ENCODE assay signal across 8 cellular contexts in genomic region chr1:37752583-37753471, GRCh38. TPM values are rescaled to one million over a fixed set of nuclear protein-coding genes. Genes with fewer than 3 reads are reported as not detected.
DNase-seq lines count a peak whose midpoint lies in the region; ATAC-seq and TF ChIP-seq lines count a peak whose summit lies in the region.

No MANE protein-coding gene starts in this region.

- POLR2A ChIA-PET in Panc1 (lab: Charles Lee): no interaction called here

- ATAC-seq in Panc1: peak; percentile 92

- H3K4me3 ChIP-seq in GM12864 (ENCODE audit: low read depth, low read length) (peak overlapping the region; percentile 39), Panc1 (ENCODE audit: low read depth in 2 of 2, low read length in 2 of 2) (peak overlapping the region; percentile 39 to 46), duodenal mucosa (ENCODE audit: low read depth in 1 of 2, low read length in 2 of 2) (peak overlapping the region; percentile 62 to 69), mucosa of stomach (ENCODE audit: low read length) (peak overlapping the region; percentile 22)

- in situ Hi-C loops in Panc1 (cut with HindIII; ENCODE audit: low pct_unique_long_range_greater_than_20kb, low sequenced_read_pairs): no loop called here

- H3K4me1 ChIP-seq in Panc1 (ENCODE audit: control insufficient read depth, insufficient read depth, low read length) (no peaks in the 10 kb centered on the region), duodenal mucosa (ENCODE audit: control insufficient read depth in 1 of 2, insufficient read depth in 2 of 2, low read length in 2 of 2) (peaks cover 0 to 6% of the 10 kb centered on the region in 2 donors), mucosa of stomach (ENCODE audit: control insufficient read depth, insufficient read depth, low read length) (no peaks in the 10 kb centered on the region)

- no TSS peak for BruUV-seq in Panc1 (replicated peaks; lab: Mats Ljungman, UMichigan)

- H3K36me3 ChIP-seq in Panc1 (ENCODE audit: control insufficient read depth, insufficient read depth, low read length) (no peaks in the 10 kb centered on the region), duodenal mucosa (ENCODE audit: control insufficient read depth in 1 of 2, insufficient read depth in 2 of 2, low read length in 2 of 2) (no peaks in the 10 kb centered on the region), mucosa of stomach (ENCODE audit: control insufficient read depth, insufficient read depth, low read length) (no peaks in the 10 kb centered on the region)

- intact Hi-C loops in Panc1 (cut with micrococcal nuclease; ENCODE audit: unreplicated experiment): no loop called here

- H3K9ac ChIP-seq in duodenal mucosa (ENCODE audit: low read depth in 1 of 2, low read length in 2 of 2) (no peak overlapping the region), mucosa of stomach (ENCODE audit: low read length) (peak overlapping the region; percentile 13)

- H3K27ac ChIP-seq in Panc1 (ENCODE audit: low read length): no peak overlapping the region
- H3K27ac ChIP-seq in duodenal mucosa (ENCODE audit: low read depth, low read length): no peak overlapping the region

- H3K9me3 ChIP-seq in Panc1 (ENCODE audit: control insufficient read depth, insufficient read depth, low read depth, low read length): no peaks in the 10 kb centered on the region
- H3K9me3 ChIP-seq in duodenal mucosa (ENCODE audit: control insufficient read depth in 1 of 2, low read length in 2 of 2): no peaks in the 10 kb centered on the region
- H3K9me3 ChIP-seq in mucosa of stomach (ENCODE audit: control insufficient read depth, low read length): no peaks in the 10 kb centered on the region

- DNase-seq in AG08395 (ENCODE audit: low spot score) (peak; percentile 53), GM12864 (ENCODE audit: low read depth) (no peak), Panc1 (ENCODE audit: low read depth, low spot score) (no peak), ureter (ENCODE audit: low spot score) (no peak), UCSD-AML1 (lab: John Stamatoyannopoulos, UW; ENCODE audit: unreplicated experiment) (no peak), epidermal melanocyte (ENCODE audit: insufficient read length, low spot score) (no peak)

- peaks cover 3% of the 10 kb centered on the region for H3K27me3 ChIP-seq in Panc1 (ENCODE audit: control insufficient read depth, insufficient read depth, low read length)
- peaks cover 18 to 27% of the 10 kb centered on the region in 2 donors for H3K27me3 ChIP-seq in duodenal mucosa (ENCODE audit: control insufficient read depth in 1 of 2, insufficient read depth in 2 of 2, low read length in 2 of 2)
- peaks cover 33% of the 10 kb centered on the region for H3K27me3 ChIP-seq in mucosa of stomach (ENCODE audit: control insufficient read depth, insufficient read depth, low read length)

- CTCF ChIA-PET in Panc1 (lab: Charles Lee): no interaction called here

- TF ChIP-seq CTCF in GM12864 (IDR thresholded peaks at IDR 0.05; ENCODE audit: low read depth, low read length, missing control alignments) (no peak), Panc1 (IDR thresholded peaks at IDR 0.05) (no peak; the same call in 1 of the 2 replicates)

RNA-seq across cellular contexts. Expression of gene EPHA10, which starts 12.1 kb away (rescaled TPM):
- total RNA-seq in Panc1 (2021; ENCODE audit: unreplicated experiment): 2.8 TPM
- 2.3 TPM for polyA plus RNA-seq in Panc1 (2012; ENCODE audit: insufficient read length)
- total RNA-seq in ureter: 4.4 TPM

RNA-seq across cellular contexts. Expression of gene MANEAL, which starts 40.8 kb away (rescaled TPM):
- 29.7 TPM for total RNA-seq in Panc1 (2021; ENCODE audit: unreplicated experiment)
- 33.5 TPM for polyA plus RNA-seq in Panc1 (2012; ENCODE audit: insufficient read length)
- total RNA-seq in ureter: 10.2 TPM

RNA-seq across cellular contexts. Expression of gene C1orf122, which starts 54.8 kb away (rescaled TPM):
- total RNA-seq in Panc1 (2021; ENCODE audit: unreplicated experiment) (77.2 TPM), ureter (39.3 TPM)
- 104 TPM for polyA plus RNA-seq in Panc1 (2012; ENCODE audit: insufficient read length)

RNA-seq across cellular contexts. Expression of gene YRDC, which starts 55.2 kb away (rescaled TPM):
- 24.0 TPM for total RNA-seq in Panc1 (2021; ENCODE audit: unreplicated experiment)
- 22.5 TPM for polyA plus RNA-seq in Panc1 (2012; ENCODE audit: insufficient read length)
- 12.2 TPM for total RNA-seq in ureter
